ENCODE assay signal across 1 cellular context in genomic region chr14:29607129-29607528, GRCh38.
TF ChIP-seq lines count a peak whose summit lies in the region.

No MANE protein-coding gene starts in this region.

TF ChIP-seq in GM23338, 12 proteins besides CTCF, POLR2A, EP300 and RAD21 (continued from another document):
- TF ChIP-seq REST (IDR thresholded peaks at IDR 0.05; ENCODE audit: unreplicated experiment) (no peak), POLR2AphosphoS5 (IDR thresholded peaks at IDR 0.05; ENCODE audit: low read depth) (no peak), NANOG (IDR thresholded peaks at IDR 0.05; ENCODE audit: borderline replicate concordance) (no peak), EZH2phosphoT487 (IDR thresholded peaks at IDR 0.05; ENCODE audit: unreplicated experiment) (no peak), EZH2 (IDR thresholded peaks at IDR 0.05; ENCODE audit: low read depth, unreplicated experiment) (no peak)
